ENCODE assay signal across 19 cellular contexts in the genomic region with DNA sequence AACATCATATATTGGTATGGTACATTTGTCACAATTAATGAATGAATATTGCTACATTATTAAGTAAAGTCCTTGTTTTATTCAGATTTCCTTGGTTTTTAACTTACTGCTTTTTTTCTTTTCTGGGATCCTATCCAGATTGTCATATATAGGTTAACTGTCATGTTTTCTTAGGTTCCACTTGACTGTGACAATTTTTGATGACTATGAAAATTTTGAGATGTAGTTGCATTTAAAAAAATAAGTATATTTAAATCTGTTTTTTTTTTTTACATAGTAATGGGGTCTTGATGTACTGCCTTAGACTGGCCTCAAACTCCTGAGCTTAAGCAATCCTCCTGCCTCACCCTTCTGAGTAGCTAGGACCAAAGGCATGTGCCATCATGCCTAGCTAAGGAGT.
"Had no signal": no experiment of that assay in that cellular context is flagged by ENCODE, and none has a peak within 500 bp of the region (broad histone marks: within the 10 kb centered on the region; RNA-seq: fewer than 3 reads in every experiment).

No MANE protein-coding gene starts in this region.

- H3K27me3 Mint-ChIP-seq: IgD-negative memory B cell had no signal

- H3K27me3 ChIP-seq: MG63 had no signal

- H3K36me3 ChIP-seq: MG63 had no signal

- H3K9me3 Mint-ChIP-seq: IgD-negative memory B cell had no signal

- H3K4me3 ChIP-seq: MG63 had no signal

- H3K4me3 Mint-ChIP-seq: IgD-negative memory B cell had no signal

- H3K27ac Mint-ChIP-seq: IgD-negative memory B cell had no signal

- H3K4me2 ChIP-seq: SK-N-SH had no signal

- DNase-seq: KBM-7, MG63, NCI-H1092 treated with DMSO at 0.1 percent for 48 hours, NCI-H1436, NCI-H187, NCI-H2029, NCI-H2081 treated with DMSO at 0.1 percent for 48 hours, NCI-H2171, NCI-H226, NCI-H446, NCI-H510A, NCI-H524 treated with DMSO at 0.1 percent for 48 hours, NCI-H69, NCI-H774, RPMI8226, SHP77, SK-N-SH, SW 1271 had no signal

- H3K9ac ChIP-seq: SK-N-SH had no signal

- H3K36me3 Mint-ChIP-seq: IgD-negative memory B cell had no signal

- H3K4me1 Mint-ChIP-seq: IgD-negative memory B cell had no signal

- H3K9me3 ChIP-seq: MG63, SK-N-SH had no signal
